Comparison of ENCODE assay signal across 12 cellular contexts in the genomic region with DNA sequence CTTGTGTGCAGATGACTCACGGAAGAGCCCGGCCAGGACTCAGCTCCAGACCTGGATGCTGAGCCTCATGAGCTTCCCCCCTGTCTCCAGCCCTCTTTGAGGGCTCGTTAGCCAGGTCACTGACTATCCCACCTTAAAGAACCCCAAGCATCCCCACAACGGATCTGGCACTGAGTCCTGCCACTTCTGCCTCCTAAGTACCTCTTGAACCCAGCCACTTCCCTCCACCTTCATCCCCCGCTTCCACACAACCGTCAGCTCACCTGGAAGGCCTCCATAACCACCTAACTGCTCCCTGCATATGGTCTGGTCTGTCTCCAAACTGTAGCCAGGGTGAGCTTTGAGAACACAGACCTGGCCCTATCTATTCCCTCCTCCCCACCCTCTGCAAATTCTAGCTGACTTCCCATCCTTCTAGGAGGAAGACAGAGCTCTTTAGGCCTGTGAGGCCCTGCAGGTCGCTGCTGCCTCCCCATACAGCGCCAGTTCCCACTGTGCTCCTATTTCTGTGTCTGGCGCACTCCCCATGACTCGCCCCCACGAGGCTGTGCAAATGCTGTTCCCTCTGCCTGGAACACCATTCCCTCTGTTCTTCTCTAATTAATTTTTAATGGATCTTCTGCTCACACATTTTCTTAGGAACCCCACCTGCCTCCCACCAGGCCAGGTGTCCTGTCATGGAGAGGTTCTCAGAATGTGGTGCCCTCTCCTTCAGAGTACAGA. TPM values are rescaled to one million over a fixed set of nuclear protein-coding genes. Genes with fewer than 3 reads are reported as not detected.
DNase-seq lines count a peak whose midpoint lies in the region; ATAC-seq and TF ChIP-seq lines count a peak whose summit lies in the region.
"Had no signal": no experiment of that assay in that cellular context is flagged by ENCODE, and none has a peak within 500 bp of the region (broad histone marks: within the 10 kb centered on the region; RNA-seq: fewer than 3 reads in every experiment).

No MANE protein-coding gene starts in this region.

- TF ChIP-seq POLR2A in testis (IDR thresholded peaks at IDR 0.05), result no peak

- H3K4me3 ChIP-seq in CD4-positive, CD25-positive, alpha-beta regulatory T cell (ENCODE audit: low read depth, low read length), result no peak overlapping the region
- no peak overlapping the region for H3K4me3 ChIP-seq in naive thymus-derived CD4-positive, alpha-beta T cell (ENCODE audit: low read length)
- H3K4me3 ChIP-seq in testis, result no peak overlapping the region
- H3K4me3 ChIP-seq in hepatocyte, result no peak overlapping the region

- 62 to 81% methylated on average over 11 of the region's 11 CpGs for WGBS in testis, 2 donors
- WGBS in hepatocyte (ENCODE audit: low lambda C conversion rate, missing lambda C conversion rate), result 88% methylated on average over 11 of the region's 11 CpGs

- peak overlapping the region in 2 of 3 donors; percentile 88 to 94 for H3K27ac Mint-ChIP-seq in CD4-positive, CD25-positive, alpha-beta regulatory T cell
- peak overlapping the region; percentile 99 for H3K27ac Mint-ChIP-seq in activated naive CD8-positive, alpha-beta T cell
- H3K27ac Mint-ChIP-seq in naive thymus-derived CD4-positive, alpha-beta T cell, result peak overlapping the region; percentile 69 to 95 (median 84)

- no peaks in the 10 kb centered on the region for H3K9me2 ChIP-seq in hepatocyte (replicated peaks; ENCODE audit: insufficient read depth)

- no peak for DNase-seq in CD4-positive, CD25-positive, alpha-beta regulatory T cell
- DNase-seq in DMS79 treated with DMSO at 0.1 percent for 48 hours (lab: John Stamatoyannopoulos, UW), result peak; percentile 73
- DNase-seq in naive thymus-derived CD4-positive, alpha-beta T cell, result no peak
- no peak for DNase-seq in testis
- no peak for DNase-seq in hepatocyte (ENCODE audit: low spot score)
- DNase-seq in kidney glomerular epithelial cell (lab: John Stamatoyannopoulos, UW), result no peak
- DNase-seq: NCI-H2171; NK-92 treated with Interleukin-12 subunit alpha and Interleukin-12 subunit beta, amount 100 ng/mL, for 24 hours; SIG-M5 had no signal

- no peak overlapping the region for H3K27ac ChIP-seq in CD4-positive, CD25-positive, alpha-beta regulatory T cell (ENCODE audit: insufficient read depth, low read length, poor library complexity, severe bottlenecking)
- no peak overlapping the region for H3K27ac ChIP-seq in naive thymus-derived CD4-positive, alpha-beta T cell (ENCODE audit: low read depth, low read length)
- no peak overlapping the region for H3K27ac ChIP-seq in testis
- no peak overlapping the region for H3K27ac ChIP-seq in hepatocyte

- H3K9me3 Mint-ChIP-seq in CD4-positive, CD25-positive, alpha-beta regulatory T cell, result peaks cover 0 to 4% (median 0%) of the 10 kb centered on the region in 7 donors
- no peaks in the 10 kb centered on the region for H3K9me3 Mint-ChIP-seq in activated naive CD8-positive, alpha-beta T cell (ENCODE audit: low read depth)
- peaks cover 0 to 3% (median 0%) of the 10 kb centered on the region in 11 donors for H3K9me3 Mint-ChIP-seq in naive thymus-derived CD4-positive, alpha-beta T cell

- no peaks in the 10 kb centered on the region for H3K27me3 ChIP-seq in CD4-positive, CD25-positive, alpha-beta regulatory T cell (ENCODE audit: control insufficient read depth, insufficient read depth, low read length)
- H3K27me3 ChIP-seq in naive thymus-derived CD4-positive, alpha-beta T cell (ENCODE audit: control insufficient read depth in 2 of 2, insufficient read depth in 2 of 2, low read length in 2 of 2), result no peaks in the 10 kb centered on the region
- no peaks in the 10 kb centered on the region for H3K27me3 ChIP-seq in testis
- H3K27me3 ChIP-seq in hepatocyte, result no peaks in the 10 kb centered on the region

- H2AFZ ChIP-seq in hepatocyte, result no peak overlapping the region

- TF ChIP-seq CTCF in testis (IDR thresholded peaks at IDR 0.05) (no peak), hepatocyte (IDR thresholded peaks at IDR 0.05; ENCODE audit: poor library complexity) (no peak)

- no peak overlapping the region for H3K4me2 ChIP-seq in hepatocyte

- POLR2A ChIA-PET in naive thymus-derived CD4-positive, alpha-beta T cell (lab: Charles Lee), result interaction anchor here (0.6 to 1.4 kb wide), 3 partner anchors 141 to 277 kb away, joined by 3 to 5 read pairs (median 3); no protein-coding TSS in a partner anchor

- H3K79me2 ChIP-seq in hepatocyte, result peaks cover 18% of the 10 kb centered on the region

- H3K4me3 Mint-ChIP-seq in CD4-positive, CD25-positive, alpha-beta regulatory T cell, result peak overlapping the region; percentile 93 to 100 (median 97)
- peak overlapping the region; percentile 94 for H3K4me3 Mint-ChIP-seq in activated naive CD8-positive, alpha-beta T cell
- peak overlapping the region; percentile 57 to 98 (median 90) for H3K4me3 Mint-ChIP-seq in naive thymus-derived CD4-positive, alpha-beta T cell

- no peaks in the 10 kb centered on the region for H3K27me3 Mint-ChIP-seq in CD4-positive, CD25-positive, alpha-beta regulatory T cell
- H3K27me3 Mint-ChIP-seq in activated naive CD8-positive, alpha-beta T cell, result no peaks in the 10 kb centered on the region
- H3K27me3 Mint-ChIP-seq in naive thymus-derived CD4-positive, alpha-beta T cell, result no peaks in the 10 kb centered on the region

- H3K4me1 ChIP-seq in CD4-positive, CD25-positive, alpha-beta regulatory T cell (ENCODE audit: control insufficient read depth, insufficient read depth, low read length, poor library complexity, severe bottlenecking), result peaks cover 24% of the 10 kb centered on the region
- H3K4me1 ChIP-seq in naive thymus-derived CD4-positive, alpha-beta T cell (ENCODE audit: control insufficient read depth in 2 of 2, insufficient read depth in 2 of 2, low read length in 2 of 2), result peaks cover 17 to 21% of the 10 kb centered on the region in 2 donors
- H3K4me1 ChIP-seq in testis, result peaks cover 15% of the 10 kb centered on the region
- H3K4me1 ChIP-seq in hepatocyte (ENCODE audit: insufficient read depth), result peaks cover 14% of the 10 kb centered on the region

- intact Hi-C loops in naive thymus-derived CD4-positive, alpha-beta T cell (cut with micrococcal nuclease), result loop anchor here (5.0 kb wide), 3 partner anchors 267 to 1243 kb away; partner anchors contain the start of gene EIF5 (in 1 of the 2)
- intact Hi-C loops in testis (cut with DNase I; ENCODE audit: low total_unique reads), result no loop called here

- H3K36me3 ChIP-seq in CD4-positive, CD25-positive, alpha-beta regulatory T cell (ENCODE audit: control insufficient read depth, insufficient read depth, low read length), result peaks cover 8% of the 10 kb centered on the region
- peaks cover 8 to 14% (median 11%) of the 10 kb centered on the region in 3 experiments for H3K36me3 ChIP-seq in naive thymus-derived CD4-positive, alpha-beta T cell (ENCODE audit: control insufficient read depth in 2 of 3, insufficient read depth in 3 of 3, low read length in 3 of 3)
- no peaks in the 10 kb centered on the region for H3K36me3 ChIP-seq in testis (ENCODE audit: low read depth, missing control alignments)
- no peaks in the 10 kb centered on the region for H3K36me3 ChIP-seq in hepatocyte (replicated peaks; ENCODE audit: insufficient read depth, low read depth)

- peaks cover 16% of the 10 kb centered on the region for H3K36me3 Mint-ChIP-seq in CD4-positive, CD25-positive, alpha-beta regulatory T cell
- H3K36me3 Mint-ChIP-seq in activated naive CD8-positive, alpha-beta T cell, result peaks cover 15% of the 10 kb centered on the region
- peaks cover 3 to 17% (median 14%) of the 10 kb centered on the region in 5 donors for H3K36me3 Mint-ChIP-seq in naive thymus-derived CD4-positive, alpha-beta T cell

- ATAC-seq in CD4-positive, CD25-positive, alpha-beta regulatory T cell (ENCODE audit: low read depth in 2 of 2), result no peak
- no peak for ATAC-seq in naive thymus-derived CD4-positive, alpha-beta T cell
- ATAC-seq in GM19397 (IDR thresholded peaks at IDR 0.05; ENCODE audit: unreplicated experiment), result no peak
- ATAC-seq: sciatic nerve had no signal

- peaks cover 14% of the 10 kb centered on the region for H4K20me1 ChIP-seq in hepatocyte (ENCODE audit: insufficient read depth, poor library complexity, severe bottlenecking)

- no peaks in the 10 kb centered on the region for H3K9me3 ChIP-seq in CD4-positive, CD25-positive, alpha-beta regulatory T cell (ENCODE audit: control insufficient read depth in 2 of 2, low read length in 2 of 2)
- no peaks in the 10 kb centered on the region for H3K9me3 ChIP-seq in naive thymus-derived CD4-positive, alpha-beta T cell (ENCODE audit: control insufficient read depth in 2 of 3, low read length in 3 of 3)
- H3K9me3 ChIP-seq in testis (no peaks in the 10 kb centered on the region), hepatocyte (ENCODE audit: low read depth) (no peaks in the 10 kb centered on the region)

- CTCF ChIA-PET in naive thymus-derived CD4-positive, alpha-beta T cell (lab: Charles Lee), result interaction anchor here (1.3 kb wide), 1 partner anchor 27 kb away, joined by 4 read pairs; no protein-coding TSS in a partner anchor

- peaks cover 9 to 40% (median 29%) of the 10 kb centered on the region in 4 donors for H3K4me1 Mint-ChIP-seq in CD4-positive, CD25-positive, alpha-beta regulatory T cell
- peaks cover 26% of the 10 kb centered on the region for H3K4me1 Mint-ChIP-seq in activated naive CD8-positive, alpha-beta T cell (ENCODE audit: low read depth)
- peaks cover 27 to 44% (median 40%) of the 10 kb centered on the region in 7 donors for H3K4me1 Mint-ChIP-seq in naive thymus-derived CD4-positive, alpha-beta T cell

RNA-seq across cellular contexts. Expression of gene HSP90AA1, which starts 2.9 kb away (rescaled TPM):
- total RNA-seq in CD4-positive, CD25-positive, alpha-beta regulatory T cell, result 653 TPM
- polyA plus RNA-seq in CD4-positive, CD25-positive, alpha-beta regulatory T cell, result 100 to 1,000 TPM; 331 to 414 (median 372) TPM
- 100 to 1,000 TPM; 229 to 591 (median 361) TPM for total RNA-seq in naive thymus-derived CD4-positive, alpha-beta T cell
- 100 to 1,000 TPM; 331 to 334 TPM for polyA plus RNA-seq in naive thymus-derived CD4-positive, alpha-beta T cell
- 100 to 1,000 TPM; 519 to 638 TPM for total RNA-seq in testis
- 385 TPM for polyA plus RNA-seq in testis (ENCODE audit: insufficient read depth, low read depth, low replicate concordance)
- total RNA-seq in hepatocyte, result 589 and 765 TPM in 2 replicates
- polyA plus RNA-seq in hepatocyte, result 436 and 503 TPM in 2 replicates

RNA-seq across cellular contexts. Expression of gene WDR20, which starts 49.9 kb away (rescaled TPM):
- total RNA-seq in CD4-positive, CD25-positive, alpha-beta regulatory T cell, result 66.7 TPM
- 10 to 100 TPM; 13.0 to 19.8 (median 18.0) TPM for polyA plus RNA-seq in CD4-positive, CD25-positive, alpha-beta regulatory T cell
- 10 to 100 TPM; 33.1 to 67.8 (median 47.5) TPM for total RNA-seq in naive thymus-derived CD4-positive, alpha-beta T cell
- polyA plus RNA-seq in naive thymus-derived CD4-positive, alpha-beta T cell, result 10 to 100 TPM in 1 of 2 donors, 1 to 10 TPM in 1; 9.1 to 15.8 TPM
- total RNA-seq in testis, result 10 to 100 TPM; 46.5 to 56.4 TPM
- 69.2 TPM for polyA plus RNA-seq in testis (ENCODE audit: insufficient read depth, low read depth, low replicate concordance)
- total RNA-seq in hepatocyte, result 24.0 and 32.9 TPM in 2 replicates
- 15.3 and 20.2 TPM in 2 replicates for polyA plus RNA-seq in hepatocyte
